Comparison of ENCODE assay signal across 15 cellular contexts in the genomic region with DNA sequence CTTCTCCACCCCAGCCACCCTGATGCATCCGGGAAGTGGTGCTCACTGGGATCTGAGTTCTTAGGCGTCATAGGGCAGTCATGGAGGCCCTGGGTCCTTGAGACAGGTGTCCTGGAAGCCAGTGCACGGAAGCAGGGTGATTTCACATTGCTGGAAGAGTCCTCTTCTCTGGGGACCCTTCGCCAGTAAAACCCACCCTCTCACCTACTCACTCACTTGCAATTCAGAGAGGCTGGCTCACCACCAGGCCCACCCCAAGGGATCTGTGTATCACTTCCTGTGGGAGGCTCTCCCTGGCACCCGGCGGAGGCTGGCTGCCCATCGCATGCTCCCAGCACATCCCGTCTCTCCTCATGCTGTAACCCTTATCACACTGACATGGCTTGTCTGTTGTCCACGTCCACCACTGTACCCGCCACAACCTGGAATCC. TPM values are rescaled to one million over a fixed set of nuclear protein-coding genes. Genes with fewer than 3 reads are reported as not detected.
A peak's percentile ranks its signal among the peaks of the same experiment; 100 is the strongest.
DNase-seq lines count a peak whose midpoint lies in the region; ATAC-seq, FAIRE-seq and TF ChIP-seq lines count a peak whose summit lies in the region.
"Had no signal": no experiment of that assay in that cellular context is flagged by ENCODE, and none has a peak within 500 bp of the region (broad histone marks: within the 10 kb centered on the region; RNA-seq: fewer than 3 reads in every experiment).

No MANE protein-coding gene starts in this region.

- H4K20me1 ChIP-seq in MM.1S (ENCODE audit: insufficient read depth, low read length): no peaks in the 10 kb centered on the region

- H3K4me1 ChIP-seq in MM.1S (ENCODE audit: low read length): peaks cover 31% of the 10 kb centered on the region

- POLR2A ChIA-PET in activated CD4-positive, alpha-beta T cell treated with anti-CD3 and anti-CD28 coated beads, Interleukin-2, amount 10 ng/mL, durations not matched to agents 7 days and 5 days (lab: Charles Lee): no interaction called here

- CTCF ChIA-PET in activated CD4-positive, alpha-beta T cell treated with anti-CD3 and anti-CD28 coated beads, Interleukin-2, amount 10 ng/mL, durations not matched to agents 7 days and 5 days (lab: Charles Lee): interaction anchor here (1.0 to 9.2 kb wide), 5 partner anchors 14 to 181 kb away, joined by 3 to 95 read pairs (median 3); partner anchors contain the start of gene AHCYL1

- no peak for DNase-seq in activated CD4-positive, alpha-beta T cell treated with anti-CD3 and anti-CD28 coated beads, Interleukin-2, amount 10 ng/mL, durations not matched to agents 7 days and 5 days
- DNase-seq in activated CD4-positive, alpha-beta T cell treated with anti-CD3 and anti-CD28 coated beads, Interleukin-2, amount 50 U/mL, for 4 hours: no peak
- DNase-seq in MM.1S (no peak), posterior vena cava (ENCODE audit: low spot score) (peak; percentile 78), NCI-H1105 treated with DMSO at 0.1 percent for 48 hours (lab: John Stamatoyannopoulos, UW) (no peak), pons (ENCODE audit: low spot score) (no peak), GM19239 (ENCODE audit: insufficient read length, low spot score) (no peak)
- no peak for DNase-seq in central memory CD8-positive, alpha-beta T cell (ENCODE audit: low spot score in 2 of 2)
- DNase-seq: kidney, NCI-H2227 treated with DMSO at 0.1 percent for 48 hours had no signal

- H3K4me3 ChIP-seq in MM.1S (ENCODE audit: low read length): no peak overlapping the region
- H3K4me3 ChIP-seq: gastroesophageal sphincter had no signal

- H3K36me3 ChIP-seq in MM.1S (replicated peaks; ENCODE audit: insufficient read depth, low read length): no peaks in the 10 kb centered on the region
- H3K36me3 ChIP-seq: gastroesophageal sphincter had no signal

- H3K4me3 Mint-ChIP-seq in activated CD4-positive, alpha-beta T cell treated with anti-CD3 and anti-CD28 coated beads, Interleukin-2, amount 10 ng/mL, durations not matched to agents 7 days and 5 days: no peak overlapping the region
- H3K4me3 Mint-ChIP-seq in central memory CD8-positive, alpha-beta T cell: peak overlapping the region; percentile 29
- H3K4me3 Mint-ChIP-seq: neural crest cell, WTC11 had no signal

- H3K9me3 ChIP-seq in MM.1S (replicated peaks; ENCODE audit: insufficient read depth, low read length): no peaks in the 10 kb centered on the region
- H3K9me3 ChIP-seq: gastroesophageal sphincter had no signal

- no peaks in the 10 kb centered on the region for H3K27me3 Mint-ChIP-seq in activated CD4-positive, alpha-beta T cell treated with anti-CD3 and anti-CD28 coated beads, Interleukin-2, amount 10 ng/mL, durations not matched to agents 7 days and 5 days
- H3K27me3 Mint-ChIP-seq in central memory CD8-positive, alpha-beta T cell: no peaks in the 10 kb centered on the region

- peaks cover 4% of the 10 kb centered on the region for H3K36me3 Mint-ChIP-seq in activated CD4-positive, alpha-beta T cell treated with anti-CD3 and anti-CD28 coated beads, Interleukin-2, amount 10 ng/mL, durations not matched to agents 7 days and 5 days (ENCODE audit: low read depth)
- H3K36me3 Mint-ChIP-seq in central memory CD8-positive, alpha-beta T cell (ENCODE audit: insufficient read depth): peaks cover 4% of the 10 kb centered on the region
- H3K36me3 Mint-ChIP-seq: WTC11 had no signal

- H3K4me2 ChIP-seq in MM.1S (ENCODE audit: low read depth, low read length): peak overlapping the region; percentile 52; the same call in 1 of the 2 replicates

- no peak for ATAC-seq in central memory CD8-positive, alpha-beta T cell (replicated peaks; ENCODE audit: extremely low read depth, poor library complexity, severe bottlenecking)
- ATAC-seq: gastroesophageal sphincter, WTC11 had no signal

- H3F3A ChIP-seq in MM.1S (ENCODE audit: insufficient read depth, low read length): peaks cover 26% of the 10 kb centered on the region

- no peaks in the 10 kb centered on the region for H3K27me3 ChIP-seq in MM.1S (replicated peaks; ENCODE audit: insufficient read depth, low read length)
- H3K27me3 ChIP-seq: gastroesophageal sphincter had no signal

- no peak overlapping the region for H3K9ac ChIP-seq in MM.1S (ENCODE audit: low read length)

- H3K9me2 ChIP-seq in MM.1S (replicated peaks; ENCODE audit: insufficient read depth, low read length): no peaks in the 10 kb centered on the region

- H3K27ac ChIP-seq in MM.1S (ENCODE audit: low read length): peak overlapping the region; percentile 98; the same call in 1 of the 2 replicates

- intact Hi-C loops in posterior vena cava (cut with DNase I): no loop called here

- TF ChIP-seq CTCF in MM.1S (IDR thresholded peaks at IDR 0.05; ENCODE audit: low read length): no peak

- peak overlapping the region; percentile 98 for H3K27ac Mint-ChIP-seq in activated CD4-positive, alpha-beta T cell treated with anti-CD3 and anti-CD28 coated beads, Interleukin-2, amount 10 ng/mL, durations not matched to agents 7 days and 5 days
- peak overlapping the region; percentile 80 for H3K27ac Mint-ChIP-seq in central memory CD8-positive, alpha-beta T cell (ENCODE audit: low read depth)
- H3K27ac Mint-ChIP-seq: WTC11 had no signal

- H3K9me3 Mint-ChIP-seq in activated CD4-positive, alpha-beta T cell treated with anti-CD3 and anti-CD28 coated beads, Interleukin-2, amount 10 ng/mL, durations not matched to agents 7 days and 5 days: no peaks in the 10 kb centered on the region
- H3K9me3 Mint-ChIP-seq in central memory CD8-positive, alpha-beta T cell: no peaks in the 10 kb centered on the region
- H3K9me3 Mint-ChIP-seq: neural crest cell, WTC11 had no signal

- FAIRE-seq in GM19239 (lab: Jason Lieb, UNC): no peak
- FAIRE-seq: GM18507, kidney had no signal

- peaks cover 86% of the 10 kb centered on the region for H3K4me1 Mint-ChIP-seq in activated CD4-positive, alpha-beta T cell treated with anti-CD3 and anti-CD28 coated beads, Interleukin-2, amount 10 ng/mL, durations not matched to agents 7 days and 5 days
- peaks cover 58% of the 10 kb centered on the region for H3K4me1 Mint-ChIP-seq in central memory CD8-positive, alpha-beta T cell
- H3K4me1 Mint-ChIP-seq: WTC11 had no signal

- H3K79me2 ChIP-seq in MM.1S (ENCODE audit: low read length): no peaks in the 10 kb centered on the region

- H2AFZ ChIP-seq in MM.1S (ENCODE audit: low read length): no peak overlapping the region

RNA-seq across cellular contexts. Expression of gene EPS8L3, which starts 40.2 kb away (rescaled TPM):
- total RNA-seq in activated CD4-positive, alpha-beta T cell treated with anti-CD3 and anti-CD28 coated beads, Interleukin-2, amount 10 ng/mL, durations not matched to agents 7 days and 5 days: not detected
- not detected for total RNA-seq in posterior vena cava
- total RNA-seq: G401, neural crest cell had no signal
